Comparison of ENCODE assay signal across 28 cellular contexts in the genomic region with DNA sequence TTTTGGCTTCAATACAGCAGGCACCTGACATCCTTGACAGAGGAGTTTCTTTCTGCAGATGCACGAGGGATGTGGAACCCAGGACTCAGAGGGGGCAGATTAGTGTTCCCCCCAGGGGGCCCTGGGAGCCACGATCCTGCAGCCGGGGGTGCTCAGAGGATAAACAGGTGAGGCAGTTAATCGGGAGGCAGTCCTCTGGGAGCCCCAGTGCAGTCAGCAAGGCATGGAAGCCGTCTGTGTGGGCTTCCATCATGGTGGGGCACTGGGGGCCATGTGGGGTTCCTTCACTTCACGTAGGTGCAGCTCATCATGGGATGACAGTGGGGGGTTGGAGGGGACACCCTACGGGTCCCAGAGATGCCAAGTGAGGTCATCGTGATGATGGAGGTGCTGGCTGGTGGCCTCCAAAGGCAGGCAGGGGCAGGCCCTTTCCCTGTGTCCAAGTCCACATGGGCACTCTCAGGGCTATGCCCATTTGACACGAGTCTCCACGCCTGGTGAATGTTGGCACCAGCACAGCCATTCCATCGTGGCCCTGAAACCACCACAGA. TPM values are rescaled to one million over a fixed set of nuclear protein-coding genes. Genes with fewer than 3 reads are reported as not detected.
DNase-seq lines count a peak whose midpoint lies in the region; ATAC-seq and TF ChIP-seq lines count a peak whose summit lies in the region.
"Had no signal": no experiment of that assay in that cellular context is flagged by ENCODE, and none has a peak within 500 bp of the region (broad histone marks: within the 10 kb centered on the region; RNA-seq: fewer than 3 reads in every experiment).

No MANE protein-coding gene starts in this region.

- peak; percentile 48 for DNase-seq in activated effector memory CD4-positive, alpha-beta T cell treated with anti-CD3 and anti-CD28 coated beads, Interleukin-2, amount 50 U/mL, for 16 hours
- DNase-seq in activated effector memory CD4-positive, alpha-beta T cell treated with Interleukin-2 at 50 U/mL for 16 hours = no peak
- DNase-seq in GM13977 (ENCODE audit: low spot score) = peak; percentile 8
- no peak for DNase-seq in mesenchymal stem cell
- peak; percentile 31 to 77 for DNase-seq in vagina (ENCODE audit: extremely low spot score in 2 of 2)
- DNase-seq in cerebellum (ENCODE audit: low spot score) = no peak
- DNase-seq: ACHN; activated naive CD4-positive, alpha-beta T cell treated with anti-CD3 and anti-CD28 coated beads for 36 hours; amygdala; BE2C; DMS53; effector memory CD4-positive, alpha-beta T cell; hypothalamus; left colon; NCI-H1417; NCI-H2029; NCI-H526; PC-9; retina; small intestine had no signal

- 80% methylated on average over 11 of the region's 11 CpGs for WGBS in mesenchymal stem cell

- H3K14ac ChIP-seq in mesenchymal stem cell (ENCODE audit: low read length in 2 of 2) = no peak overlapping the region

- no peak overlapping the region for H3K4me3 ChIP-seq in mesenchymal stem cell (ENCODE audit: insufficient read depth in 1 of 2, low read depth in 1 of 2, low read length in 2 of 2)
- no peak overlapping the region for H3K4me3 ChIP-seq in vagina
- H3K4me3 ChIP-seq: coronary artery, HAP-1, pancreas, PC-9 had no signal

- no peaks in the 10 kb centered on the region for H3K9me3 ChIP-seq in mesenchymal stem cell (ENCODE audit: control insufficient read depth, low read length)
- H3K9me3 ChIP-seq in vagina = no peaks in the 10 kb centered on the region
- H3K9me3 ChIP-seq: BE2C, HAP-1, pancreas had no signal

- H2BK120ac ChIP-seq in mesenchymal stem cell (ENCODE audit: low read depth, low read length) = no peak overlapping the region

- H3K4me2 ChIP-seq in mesenchymal stem cell (ENCODE audit: low read length, poor library complexity, severe bottlenecking) = no peak overlapping the region
- H3K4me2 ChIP-seq: KMS-11, PC-9 had no signal

- peak overlapping the region; percentile 33 for H2BK15ac ChIP-seq in mesenchymal stem cell (ENCODE audit: low read depth, poor library complexity, severe bottlenecking)

- H4K91ac ChIP-seq in mesenchymal stem cell (ENCODE audit: low read length) = no peak overlapping the region

- H2AFZ ChIP-seq in mesenchymal stem cell (ENCODE audit: low read depth, low read length) = no peak overlapping the region
- H2AFZ ChIP-seq: PC-9 had no signal

- no peak overlapping the region for H3K9ac ChIP-seq in mesenchymal stem cell (ENCODE audit: low read length)
- H3K9ac ChIP-seq: KMS-11 had no signal

- H3K27me3 ChIP-seq in mesenchymal stem cell (ENCODE audit: control insufficient read depth in 1 of 2, insufficient read depth in 1 of 2, low read length in 2 of 2) = peaks cover 30 to 47% of the 10 kb centered on the region in 2 experiments
- H3K27me3 ChIP-seq in vagina = no peaks in the 10 kb centered on the region
- H3K27me3 ChIP-seq: BE2C, pancreas had no signal

- no peak overlapping the region for H3K23ac ChIP-seq in mesenchymal stem cell (ENCODE audit: low read length in 2 of 2)

- no peak overlapping the region for H3K18ac ChIP-seq in mesenchymal stem cell (ENCODE audit: low read depth in 1 of 2, low read length in 2 of 2)

- TF ChIP-seq CTCF in GM13977 (IDR thresholded peaks at IDR 0.05; ENCODE audit: extremely low read depth, insufficient read depth, missing control alignments) (no peak), vagina (IDR thresholded peaks at IDR 0.05) (no peak)

- H3K4ac ChIP-seq in mesenchymal stem cell (ENCODE audit: low read depth in 1 of 2, low read length in 2 of 2) = no peak overlapping the region

- no peak for TF ChIP-seq POLR2A in vagina (IDR thresholded peaks at IDR 0.05)

- H3K36me3 ChIP-seq in mesenchymal stem cell (ENCODE audit: control insufficient read depth in 1 of 2, insufficient read depth in 2 of 2, low read depth in 1 of 2, low read length in 2 of 2) (no peaks in the 10 kb centered on the region), vagina (no peaks in the 10 kb centered on the region)
- H3K36me3 ChIP-seq: BE2C, HAP-1, pancreas had no signal

- H3K4me1 ChIP-seq in mesenchymal stem cell (ENCODE audit: control insufficient read depth, insufficient read depth, low read depth, low read length) (no peaks in the 10 kb centered on the region), vagina (no peaks in the 10 kb centered on the region)
- H3K4me1 ChIP-seq: HAP-1, pancreas had no signal

- intact Hi-C loops in vagina (cut with DNase I) = no loop called here

- H3K27ac ChIP-seq in mesenchymal stem cell (ENCODE audit: low read length, poor library complexity, severe bottlenecking) = no peak overlapping the region
- no peak overlapping the region for H3K27ac ChIP-seq in vagina
- H3K27ac ChIP-seq: coronary artery, KMS-11, pancreas, PC-9 had no signal

- H2BK5ac ChIP-seq in mesenchymal stem cell (ENCODE audit: low read depth, low read length, poor library complexity, severe bottlenecking) = no peak overlapping the region

- H3K79me1 ChIP-seq in mesenchymal stem cell (replicated peaks; ENCODE audit: low read length, poor library complexity, severe bottlenecking) = no peaks in the 10 kb centered on the region

- no peak for ATAC-seq in GM19452 (IDR thresholded peaks at IDR 0.05; ENCODE audit: unreplicated experiment)
- ATAC-seq: left colon, pancreas, Right ventricle myocardium inferior, SK-N-SH treated with all-trans-retinoic acid at 6 μM for 48 hours had no signal

- H2AK5ac ChIP-seq in mesenchymal stem cell (ENCODE audit: low read length, severe bottlenecking) = no peak overlapping the region

- no peak overlapping the region for H2BK12ac ChIP-seq in mesenchymal stem cell (ENCODE audit: low read length in 2 of 2)

- in situ Hi-C loops in GM13977 (cut with MboI; ENCODE audit: low pct_unique_long_range_greater_than_20kb, low sequenced_read_pairs, unreplicated experiment) = loop anchor here (10.0 kb wide), 2 partner anchors 95 to 285 kb away; no protein-coding TSS in a partner anchor

- H4K8ac ChIP-seq in mesenchymal stem cell (ENCODE audit: low read length) = no peak overlapping the region

RNA-seq across cellular contexts. Expression of a gene that starts 59.3 kb away (rescaled TPM):
- polyA plus RNA-seq in mesenchymal stem cell (2013, experiment 1 of 2) = 3.1 TPM
- 3.1 TPM for polyA plus RNA-seq in mesenchymal stem cell (2013, experiment 2 of 2)
- total RNA-seq in vagina (18.7 TPM), cerebellum (14.2 TPM)
- total RNA-seq: epithelial cell of proximal tubule had no signal

Comparison
In these comparisons a context has a peak if more than half of its experiments do, and no peak if none do; other contexts are left out.
1. DNase-seq: peak in activated effector memory CD4-positive, alpha-beta T cell treated with anti-CD3 and anti-CD28 coated beads, Interleukin-2, amount 50 U/mL, for 16 hours (single experiment), GM13977 (single experiment) and vagina (2 of 2); none in activated effector memory CD4-positive, alpha-beta T cell treated with Interleukin-2 at 50 U/mL for 16 hours (single experiment), mesenchymal stem cell (single experiment) and cerebellum (single experiment).